Comparison of ENCODE assay signal across 19 cellular contexts in the genomic region with DNA sequence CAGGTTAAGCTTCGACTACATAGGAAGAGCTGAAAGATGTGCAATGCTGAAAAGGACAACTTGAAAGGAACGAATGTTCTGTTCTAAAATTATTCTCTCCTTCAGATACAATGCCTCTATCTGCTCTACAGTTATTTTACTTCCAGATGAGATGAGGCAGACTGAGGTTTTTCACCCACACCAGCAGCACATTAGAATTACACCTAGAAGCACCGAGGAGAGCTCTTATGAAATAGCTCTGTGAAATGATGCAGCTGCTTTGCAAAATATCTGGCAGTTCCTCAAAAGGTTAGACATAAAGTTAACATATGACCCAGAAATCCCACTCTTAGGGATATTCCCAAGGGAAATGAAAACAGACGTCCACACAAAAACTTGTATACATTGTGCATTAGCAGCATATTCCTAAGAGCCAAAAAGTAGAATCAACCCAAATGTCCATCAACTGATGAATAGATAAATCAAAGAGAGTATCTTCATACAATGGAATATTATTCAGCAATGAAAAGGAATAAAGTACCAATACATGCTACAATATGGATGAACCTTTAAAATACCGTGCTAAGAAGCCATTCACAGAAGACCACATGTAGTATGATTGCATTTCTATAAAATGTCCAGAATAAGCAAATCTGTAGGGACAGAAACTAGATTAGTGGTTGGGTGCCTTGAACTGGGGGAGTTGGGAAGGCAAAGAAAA. TPM values are rescaled to one million over a fixed set of nuclear protein-coding genes. Genes with fewer than 3 reads are reported as not detected.
"Had no signal": no experiment of that assay in that cellular context is flagged by ENCODE, and none has a peak within 500 bp of the region (broad histone marks: within the 10 kb centered on the region; RNA-seq: fewer than 3 reads in every experiment).

No MANE protein-coding gene starts in this region.

- DNase-seq: activated CD4-positive, alpha-beta T cell treated with anti-CD3 and anti-CD28 coated beads for 4 hours; activated CD8-positive, alpha-beta T cell treated with anti-CD3 and anti-CD28 coated beads, Interleukin-2, amount 10 ng/mL, durations not matched to agents 7 days and 5 days; activated gamma-delta T cell treated with Interleukin-2 at 50 U/mL for 16 hours; dermis blood vessel endothelial cell; effector memory CD8-positive, alpha-beta T cell; gastrocnemius medialis; heart left ventricle; lower lobe of right lung; nephron progenitor cell; occipital lobe; psoas muscle; right lobe of liver; stimulated activated naive CD8-positive, alpha-beta T cell treated with anti-CD3 and anti-CD28 coated beads, Interleukin-15, Interleukin-2, amounts not matched to agents 100 U/mL and 50 U/mL, for 24 hours had no signal

- H3K27ac ChIP-seq: brain microvascular endothelial cell, gastrocnemius medialis, heart left ventricle, lower lobe of right lung, psoas muscle, right lobe of liver had no signal

- H3K36me3 Mint-ChIP-seq: activated naive CD8-positive, alpha-beta T cell; type B pancreatic cell; WTC11 had no signal

- H3K9me3 ChIP-seq: gastrocnemius medialis, lower lobe of right lung, right lobe of liver had no signal

- H3K4me3 ChIP-seq: gastrocnemius medialis, heart left ventricle, lower lobe of right lung, psoas muscle, right lobe of liver had no signal

- H3K4me3 Mint-ChIP-seq: activated CD8-positive, alpha-beta T cell treated with anti-CD3 and anti-CD28 coated beads, Interleukin-2, amount 10 ng/mL, durations not matched to agents 7 days and 5 days; activated naive CD8-positive, alpha-beta T cell; effector memory CD8-positive, alpha-beta T cell; nephron progenitor cell; T-helper 1 cell treated with Interleukin-12 subunit alpha and Interleukin-12 subunit beta and Interleukin-4 antibody, amounts not matched to agents 30 μg/mL and 1 μg/mL, for 36 hours; type B pancreatic cell; WTC11 had no signal

- H3K27ac Mint-ChIP-seq: activated CD8-positive, alpha-beta T cell treated with anti-CD3 and anti-CD28 coated beads, Interleukin-2, amount 10 ng/mL, durations not matched to agents 7 days and 5 days; activated naive CD8-positive, alpha-beta T cell; effector memory CD8-positive, alpha-beta T cell; T-helper 1 cell treated with Interleukin-12 subunit alpha and Interleukin-12 subunit beta and Interleukin-4 antibody, amounts not matched to agents 30 μg/mL and 1 μg/mL, for 36 hours; type B pancreatic cell; WTC11 had no signal

- H3K9me3 Mint-ChIP-seq: nephron progenitor cell, type B pancreatic cell had no signal

- H3K36me3 ChIP-seq: brain microvascular endothelial cell, gastrocnemius medialis, lower lobe of right lung, right lobe of liver had no signal

- H3K27me3 ChIP-seq: brain microvascular endothelial cell, gastrocnemius medialis, right lobe of liver had no signal

- ATAC-seq: activated CD8-positive, alpha-beta T cell treated with anti-CD3 and anti-CD28 coated beads, Interleukin-2, amount 10 ng/mL, durations not matched to agents 7 days and 5 days; effector memory CD8-positive, alpha-beta T cell; gastrocnemius medialis; heart left ventricle; lower lobe of right lung; psoas muscle; right lobe of liver; stimulated activated naive CD8-positive, alpha-beta T cell treated with anti-CD3 and anti-CD28 coated beads, Interleukin-15, Interleukin-2, amounts not matched to agents 100 U/mL and 50 U/mL, for 24 hours had no signal

- H3K4me1 ChIP-seq: gastrocnemius medialis, heart left ventricle, lower lobe of right lung, psoas muscle, right lobe of liver had no signal

RNA-seq across cellular contexts. Expression of gene WT1, which starts 34.5 kb away (rescaled TPM):
- total RNA-seq: activated CD8-positive, alpha-beta T cell treated with anti-CD3 and anti-CD28 coated beads, Interleukin-2, amount 10 ng/mL, durations not matched to agents 7 days and 5 days; cerebellum; dermis blood vessel endothelial cell; gastrocnemius medialis; occipital lobe; WTC11 had no signal
